ENCODE assay signal across 1 cellular context in the genomic region with DNA sequence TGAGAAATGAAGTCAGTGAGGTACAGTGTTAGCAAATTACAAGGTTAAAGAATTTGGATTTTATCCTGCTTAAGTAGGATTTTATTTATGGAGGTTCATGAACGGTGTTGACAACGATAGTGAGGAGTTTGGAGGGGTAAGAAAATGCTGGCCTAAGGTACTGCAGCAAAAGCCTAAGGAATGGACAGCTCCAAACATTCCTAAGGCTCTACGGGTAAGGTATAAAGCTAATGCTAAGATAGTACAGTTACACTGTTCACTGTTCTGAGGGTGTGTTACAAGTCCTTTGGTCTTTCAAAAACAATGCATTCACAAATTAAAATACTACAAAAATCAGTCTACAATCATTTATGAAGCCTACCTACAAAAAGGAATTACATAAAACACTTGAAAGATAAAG.
TF ChIP-seq lines count a peak whose summit lies in the region.

No MANE protein-coding gene starts in this region.

TF ChIP-seq in Ishikawa, 13 proteins besides CTCF, POLR2A, EP300 and RAD21 (continued from another document):
- TF ChIP-seq REST (IDR thresholded peaks at IDR 0.05; ENCODE audit: low read depth): peak; percentile 52; the same call in 1 of the 2 replicates
